ENCODE assay signal across 11 cellular contexts in genomic region chr12:69906411-69907216, GRCh38.
DNase-seq lines count a peak whose midpoint lies in the region; ATAC-seq and TF ChIP-seq lines count a peak whose summit lies in the region.
"Had no signal": no experiment of that assay in that cellular context is flagged by ENCODE, and none has a peak within 500 bp of the region (broad histone marks: within the 10 kb centered on the region; RNA-seq: fewer than 3 reads in every experiment).

No MANE protein-coding gene starts in this region.

- no peaks in the 10 kb centered on the region for H3K9me3 Mint-ChIP-seq in stimulated activated memory B cell treated with anti-CD40 and anti-IgM and Interleukin-4, amounts not matched to agents 10 μg/mL and 1 μg/mL and 100 μg/mL, for 72 hours
- no peaks in the 10 kb centered on the region for H3K9me3 Mint-ChIP-seq in Calu3 (ENCODE audit: low read depth, unreplicated experiment)
- H3K9me3 Mint-ChIP-seq: central memory CD8-positive, alpha-beta T cell had no signal

- no TSS peak for BruUV-seq in Calu3 (replicated peaks; lab: Mats Ljungman, UMichigan)

- intact Hi-C loops in Calu3 (cut with micrococcal nuclease; ENCODE audit: unreplicated experiment) = loop anchor here (10.0 kb wide), 1 partner anchor 458 kb away; the partner anchor contains the start of gene KCNMB4

- no peaks in the 10 kb centered on the region for H3K36me3 Mint-ChIP-seq in stimulated activated memory B cell treated with anti-CD40 and anti-IgM and Interleukin-4, amounts not matched to agents 10 μg/mL and 1 μg/mL and 100 μg/mL, for 72 hours
- no peaks in the 10 kb centered on the region for H3K36me3 Mint-ChIP-seq in Calu3 (ENCODE audit: insufficient read depth, unreplicated experiment)

- TF ChIP-seq CTCF in Calu3 (IDR thresholded peaks at IDR 0.05; ENCODE audit: unreplicated experiment) = no peak

- CTCF ChIA-PET in Calu3 (lab: Charles Lee) = no interaction called here

- no peaks in the 10 kb centered on the region for H3K27me3 Mint-ChIP-seq in stimulated activated memory B cell treated with anti-CD40 and anti-IgM and Interleukin-4, amounts not matched to agents 10 μg/mL and 1 μg/mL and 100 μg/mL, for 72 hours
- no peaks in the 10 kb centered on the region for H3K27me3 Mint-ChIP-seq in Calu3 (ENCODE audit: unreplicated experiment)

- H3K4me1 Mint-ChIP-seq in stimulated activated memory B cell treated with anti-CD40 and anti-IgM and Interleukin-4, amounts not matched to agents 10 μg/mL and 1 μg/mL and 100 μg/mL, for 72 hours = peaks cover 13% of the 10 kb centered on the region
- H3K4me1 Mint-ChIP-seq in Calu3 (ENCODE audit: low read depth, unreplicated experiment) = no peaks in the 10 kb centered on the region
- H3K4me1 Mint-ChIP-seq: central memory CD8-positive, alpha-beta T cell had no signal

- peak; percentile 86 for ATAC-seq in GM18909 (IDR thresholded peaks at IDR 0.05; ENCODE audit: poor library complexity, unreplicated experiment)
- peak; percentile 92 for ATAC-seq in HG02610 (IDR thresholded peaks at IDR 0.05; ENCODE audit: unreplicated experiment)
- peak; percentile 88 for ATAC-seq in HG03460 (IDR thresholded peaks at IDR 0.05; ENCODE audit: unreplicated experiment)
- ATAC-seq in stimulated activated memory B cell treated with anti-CD40 and anti-IgM and Interleukin-4, amounts not matched to agents 10 μg/mL and 1 μg/mL and 100 μg/mL, for 72 hours = peak; percentile 66

- DNase-seq in Calu3 (no peak), NCI-H2029 (lab: John Stamatoyannopoulos, UW) (no peak), NCI-H1105 treated with DMSO at 0.1 percent for 48 hours (lab: John Stamatoyannopoulos, UW) (no peak)
- no peak for DNase-seq in activated CD8-positive, alpha-beta memory T cell treated with anti-CD3 and anti-CD28 coated beads, Interleukin-2, amount 50 U/mL, for 4 hours
- DNase-seq: activated T-cell treated with anti-CD3 and anti-CD28 coated beads, Interleukin-2, amount 50 U/mL, for 1 hour; T-helper 1 cell had no signal

- H3K4me3 Mint-ChIP-seq in stimulated activated memory B cell treated with anti-CD40 and anti-IgM and Interleukin-4, amounts not matched to agents 10 μg/mL and 1 μg/mL and 100 μg/mL, for 72 hours = no peak overlapping the region
- no peak overlapping the region for H3K4me3 Mint-ChIP-seq in Calu3 (ENCODE audit: low read depth, unreplicated experiment)
- H3K4me3 Mint-ChIP-seq: central memory CD8-positive, alpha-beta T cell had no signal

- H3K27ac Mint-ChIP-seq in stimulated activated memory B cell treated with anti-CD40 and anti-IgM and Interleukin-4, amounts not matched to agents 10 μg/mL and 1 μg/mL and 100 μg/mL, for 72 hours = no peak overlapping the region
- no peak overlapping the region for H3K27ac Mint-ChIP-seq in Calu3 (ENCODE audit: unreplicated experiment)
